ENCODE assay signal across 18 cellular contexts in genomic region chr6:89254569-89254968, GRCh38. TPM values are rescaled to one million over a fixed set of nuclear protein-coding genes. Genes with fewer than 3 reads are reported as not detected.
"Had no signal": no experiment of that assay in that cellular context is flagged by ENCODE, and none has a peak within 500 bp of the region (broad histone marks: within the 10 kb centered on the region; RNA-seq: fewer than 3 reads in every experiment).

No MANE protein-coding gene starts in this region.

- H3K4me1 ChIP-seq: spleen, tibial artery, uterus had no signal

- H3K9me3 ChIP-seq: spleen, tibial artery, uterus had no signal

- H3K27ac ChIP-seq: spleen, tibial artery, uterus had no signal

- ATAC-seq: activated T-cell treated with anti-CD3 and anti-CD28 coated beads, Interleukin-2, amount 50 U/mL, for 72 hours; naive thymus-derived CD8-positive, alpha-beta T cell; sciatic nerve; stimulated activated memory B cell treated with anti-CD40 and anti-IgM and Interleukin-4, amounts not matched to agents 10 μg/mL and 1 μg/mL and 100 μg/mL, for 72 hours had no signal

- H3K27me3 ChIP-seq: tibial artery, uterus had no signal

- FAIRE-seq: kidney had no signal

- DNase-seq: activated CD4-positive, alpha-beta T cell treated with anti-CD3 and anti-CD28 coated beads for 1 hour; activated CD4-positive, alpha-beta T cell treated with anti-CD3 and anti-CD28 coated beads, Interleukin-2, amount 50 U/mL, for 48 hours; activated gamma-delta T cell treated with Interleukin-2 at 50 U/mL for 16 hours; activated naive CD8-positive, alpha-beta T cell treated with anti-CD3 and anti-CD28 coated beads for 36 hours; activated T-cell treated with anti-CD3 and anti-CD28 coated beads, Interleukin-2, amount 50 U/mL, for 72 hours; anterior cingulate cortex; kidney; midbrain; naive thymus-derived CD8-positive, alpha-beta T cell; posterior cingulate gyrus; spleen; stimulated activated CD4-positive, alpha-beta T cell treated with anti-CD3 and anti-CD28 coated beads, Interleukin-1b, Interleukin-23, amount 100 ng/mL, for 48 hours; tibial artery; uterus had no signal

- H3K36me3 ChIP-seq: spleen, tibial artery, uterus had no signal

- H3K4me3 ChIP-seq: spleen, tibial artery, uterus had no signal

RNA-seq across cellular contexts. Expression of gene GABRR1, which starts 37.4 kb away (rescaled TPM):
- total RNA-seq: activated naive CD8-positive, alpha-beta T cell treated with anti-CD3 and anti-CD28 coated beads for 36 hours; activated T-cell treated with anti-CD3 and anti-CD28 coated beads, Interleukin-2, amount 50 U/mL, for 72 hours; chondrocyte; fibroblast of lung; kidney; naive thymus-derived CD8-positive, alpha-beta T cell; spleen had no signal
- polyA plus RNA-seq: fibroblast of lung; naive thymus-derived CD8-positive, alpha-beta T cell; spleen had no signal
